ENCODE assay signal across 25 cellular contexts in genomic region chr3:171991166-171991565, GRCh38.
"Had no signal": no experiment of that assay in that cellular context is flagged by ENCODE, and none has a peak within 500 bp of the region (broad histone marks: within the 10 kb centered on the region; RNA-seq: fewer than 3 reads in every experiment).

No MANE protein-coding gene starts in this region.

- H3K27ac ChIP-seq: body of pancreas, cardiac muscle cell, colonic mucosa, pancreas, prostate gland, sigmoid colon, tibial nerve, VCaP had no signal

- DNase-seq: activated CD4-positive, alpha-beta T cell treated with anti-CD3 and anti-CD28 coated beads for 4 hours; activated CD4-positive, alpha-beta T cell treated with anti-CD3 and anti-CD28 coated beads, Interleukin-2, amount 50 U/mL, for 48 hours; activated CD8-positive, alpha-beta memory T cell treated with anti-CD3 and anti-CD28 coated beads for 24 hours; activated effector memory CD4-positive, alpha-beta T cell treated with Interleukin-2 at 50 U/mL for 16 hours; activated naive CD4-positive, alpha-beta T cell treated with Interleukin-2 at 50 U/mL for 16 hours; aorta; body of pancreas; cerebellar nuclear complex; colonic mucosa; effector CD8-positive, alpha-beta T cell; kidney; naive thymus-derived CD8-positive, alpha-beta T cell; nucleus accumbens; pancreas; retina; sigmoid colon; small intestine; stimulated activated CD4-positive, alpha-beta T cell treated with anti-CD3 and anti-CD28 coated beads, Interleukin-1b, Interleukin-23, amount 100 ng/mL, for 48 hours; stimulated activated naive CD4-positive, alpha-beta T cell had no signal

- H3K4me3 ChIP-seq: body of pancreas, cardiac muscle cell, colonic mucosa, pancreas, prostate gland, sigmoid colon, tibial nerve had no signal

- H3K4me1 ChIP-seq: body of pancreas, colonic mucosa, pancreas, prostate gland, sigmoid colon, tibial nerve had no signal

- H3K9me3 ChIP-seq: body of pancreas, colonic mucosa, pancreas, prostate gland, sigmoid colon had no signal

- FAIRE-seq: endometrium, frontal cortex, kidney, pancreas, small intestine had no signal

- H3K27me3 ChIP-seq: body of pancreas, cardiac muscle cell, colonic mucosa, pancreas, sigmoid colon, tibial nerve had no signal

- H3K36me3 ChIP-seq: cardiac muscle cell, colonic mucosa, pancreas, prostate gland, sigmoid colon, tibial nerve had no signal

- ATAC-seq: body of pancreas; naive thymus-derived CD8-positive, alpha-beta T cell; pancreas had no signal
